In genomic region chr2:216220976-216221375, GRCh38 we compare ENCODE assay signal across 2 cellular contexts.
TF ChIP-seq lines count a peak whose summit lies in the region.

No MANE protein-coding gene starts in this region.

TF ChIP-seq in IMR-90, 13 proteins besides CTCF, POLR2A, EP300 and RAD21:
- no peak for TF ChIP-seq MXI1 (IDR thresholded peaks at IDR 0.05; ENCODE audit: borderline replicate concordance, low read depth, low read length)
- TF ChIP-seq ELK1 (IDR thresholded peaks at IDR 0.05; ENCODE audit: borderline replicate concordance, low read depth, low read length) = no peak
- no peak for TF ChIP-seq MAZ (IDR thresholded peaks at IDR 0.05; ENCODE audit: borderline replicate concordance, low read depth, low read length)
- no peak for TF ChIP-seq CEBPB (IDR thresholded peaks at IDR 0.05; ENCODE audit: low read depth, low read length)
- no peak for TF ChIP-seq MAFK (IDR thresholded peaks at IDR 0.05; ENCODE audit: low read depth, low read length)
- no peak for TF ChIP-seq BHLHE40 (IDR thresholded peaks at IDR 0.05; ENCODE audit: low read depth, low read length)
- no peak for TF ChIP-seq SMC3 (IDR thresholded peaks at IDR 0.05; ENCODE audit: low read depth, low read length)
- no peak for TF ChIP-seq FOS (IDR thresholded peaks at IDR 0.05; ENCODE audit: low read depth, low read length)
- TF ChIP-seq RFX5 (IDR thresholded peaks at IDR 0.05; ENCODE audit: low read depth, low read length) = no peak
- TF ChIP-seq NFE2L2 (IDR thresholded peaks at IDR 0.05; ENCODE audit: low read depth, low read length) = no peak
TF ChIP-seq in IMR-90: peak in this region for 0.

TF ChIP-seq in H1, 55 proteins besides CTCF, POLR2A, EP300 and RAD21:
- TF ChIP-seq ATF2 (IDR thresholded peaks at IDR 0.05; ENCODE audit: low read length) = no peak
- TF ChIP-seq RBBP5 (IDR thresholded peaks at IDR 0.05; ENCODE audit: borderline replicate concordance, low read depth, low read length) = no peak
- TF ChIP-seq SUZ12 (IDR thresholded peaks at IDR 0.05; ENCODE audit: low read length) = no peak
- TF ChIP-seq SP1 (IDR thresholded peaks at IDR 0.05; ENCODE audit: low read depth, low read length) = no peak
- peak; percentile 44; the same call in 1 of the 2 replicates for TF ChIP-seq POLR2AphosphoS5 (IDR thresholded peaks at IDR 0.05; ENCODE audit: low read depth, low read length)
- TF ChIP-seq CBX8 (IDR thresholded peaks at IDR 0.05; ENCODE audit: borderline replicate concordance, low read depth, low read length) = no peak
